Comparison of ENCODE assay signal across 1 cellular context in genomic region chr7:16028103-16028502, GRCh38.
TF ChIP-seq lines count a peak whose summit lies in the region.

No MANE protein-coding gene starts in this region.

TF ChIP-seq in IMR-90, 13 proteins besides CTCF, POLR2A, EP300 and RAD21:
- TF ChIP-seq FOS (IDR thresholded peaks at IDR 0.05; ENCODE audit: low read depth, low read length) (peak; percentile 46; the same call in 1 of the 2 replicates), USF2 (IDR thresholded peaks at IDR 0.05; ENCODE audit: low read depth, low read length) (no peak), RFX5 (IDR thresholded peaks at IDR 0.05; ENCODE audit: low read depth, low read length) (no peak), CEBPB (IDR thresholded peaks at IDR 0.05; ENCODE audit: low read depth, low read length) (peak; percentile 94), ELK1 (IDR thresholded peaks at IDR 0.05; ENCODE audit: borderline replicate concordance, low read depth, low read length) (no peak), MAFK (IDR thresholded peaks at IDR 0.05; ENCODE audit: low read depth, low read length) (no peak), CHD1 (IDR thresholded peaks at IDR 0.05; ENCODE audit: low read depth, low read length) (no peak), SMC3 (IDR thresholded peaks at IDR 0.05; ENCODE audit: low read depth, low read length) (no peak), NFE2L2 (IDR thresholded peaks at IDR 0.05; ENCODE audit: low read depth, low read length) (no peak), RCOR1 (IDR thresholded peaks at IDR 0.05; ENCODE audit: insufficient replicate concordance, low read length) (no peak), MXI1 (IDR thresholded peaks at IDR 0.05; ENCODE audit: borderline replicate concordance, low read depth, low read length) (no peak), MAZ (IDR thresholded peaks at IDR 0.05; ENCODE audit: borderline replicate concordance, low read depth, low read length) (no peak), BHLHE40 (IDR thresholded peaks at IDR 0.05; ENCODE audit: low read depth, low read length) (peak; percentile 56)
